In the genomic region with DNA sequence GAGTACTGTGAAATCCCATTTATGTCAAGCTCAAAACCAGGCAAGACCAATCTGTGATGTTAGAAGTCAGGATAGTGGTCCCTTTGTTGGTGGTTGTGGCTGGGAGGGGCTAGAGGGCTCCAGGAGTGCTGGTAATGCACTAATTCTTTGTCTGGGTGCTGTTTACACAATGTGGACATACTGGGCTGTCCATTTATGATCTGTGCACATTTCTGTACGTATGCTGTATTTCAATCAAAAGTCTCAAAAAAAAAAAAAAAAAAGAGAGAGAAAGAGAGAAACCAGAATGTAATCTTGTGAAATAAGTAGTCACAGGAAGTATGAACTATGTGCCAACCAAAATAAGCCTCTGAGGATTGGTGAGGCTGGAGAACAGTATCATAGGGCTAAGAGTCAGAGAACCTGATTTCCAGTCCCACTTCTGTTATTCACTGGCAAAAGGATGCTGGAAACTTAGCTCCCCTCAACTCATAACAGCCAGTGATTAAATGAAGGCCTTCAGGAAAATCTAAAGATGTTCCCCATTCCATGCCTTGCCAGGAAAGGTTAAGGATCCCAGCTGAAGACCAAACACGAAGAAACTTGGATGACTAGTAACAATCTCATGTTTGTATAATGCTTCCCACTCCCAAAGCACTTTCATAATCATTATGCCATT, we compare ENCODE assay signal across 8 cellular contexts. TPM values are rescaled to one million over a fixed set of nuclear protein-coding genes. Genes with fewer than 3 reads are reported as not detected.
A peak's percentile ranks its signal among the peaks of the same experiment; 100 is the strongest.
DNase-seq lines count a peak whose midpoint lies in the region; ATAC-seq and TF ChIP-seq lines count a peak whose summit lies in the region.

No MANE protein-coding gene starts in this region.

- ATAC-seq in activated CD4-positive, alpha-beta T cell treated with anti-CD3 and anti-CD28 coated beads for 36 hours = peak; percentile 30
- no peak for ATAC-seq in GM19324 (IDR thresholded peaks at IDR 0.05; ENCODE audit: low FRiP score, unreplicated experiment)

- TF ChIP-seq CTCF in transverse colon (IDR thresholded peaks at IDR 0.05) = no peak

- no peak overlapping the region for H3K4me3 Mint-ChIP-seq in activated CD4-positive, alpha-beta T cell treated with anti-CD3 and anti-CD28 coated beads for 36 hours

- in situ Hi-C loops in transverse colon (cut with MboI; ENCODE audit: low pct_ligation_motif_present in 1 of 4, low pct_unique_long_range_greater_than_20kb in 1 of 4, low sequenced_read_pairs in 3 of 4) = loop anchor here (5.0 to 25.0 kb wide), 4 partner anchors 66 to 309 kb away; a partner anchor contains a TSS

- CTCF ChIA-PET in activated CD4-positive, alpha-beta T cell treated with anti-CD3 and anti-CD28 coated beads for 36 hours (lab: Charles Lee) = interaction anchor here (0.6 to 4.4 kb wide), 7 partner anchors 11 to 418 kb away, joined by 3 to 15 read pairs (median 4); no protein-coding TSS in a partner anchor

- no peak for DNase-seq in activated CD4-positive, alpha-beta T cell treated with anti-CD3 and anti-CD28 coated beads for 36 hours
- DNase-seq in activated CD4-positive, alpha-beta T cell treated with anti-CD3 and anti-CD28 coated beads, Interleukin-2, amount 50 U/mL, for 48 hours = no peak
- DNase-seq in amniotic epithelial cell (ENCODE audit: low read depth) = peak; percentile 84
- DNase-seq in kidney tubule cell (ENCODE audit: low spot score) = peak; percentile 35
- no peak for DNase-seq in transverse colon
- DNase-seq in occipital lobe (lab: John Stamatoyannopoulos, UW) = no peak
- DNase-seq in NCI-H2227 treated with DMSO at 0.1 percent for 48 hours (lab: John Stamatoyannopoulos, UW) = no peak

- TF ChIP-seq EP300 in transverse colon (IDR thresholded peaks at IDR 0.05; ENCODE audit: low read depth) = no peak

- H3K36me3 Mint-ChIP-seq in activated CD4-positive, alpha-beta T cell treated with anti-CD3 and anti-CD28 coated beads for 36 hours (ENCODE audit: low read depth) = no peaks in the 10 kb centered on the region

- no peaks in the 10 kb centered on the region for H3K27me3 ChIP-seq in transverse colon

- peak overlapping the region; percentile 68 to 78 (median 73) for H3K27ac ChIP-seq in transverse colon

- H3K4me1 Mint-ChIP-seq in activated CD4-positive, alpha-beta T cell treated with anti-CD3 and anti-CD28 coated beads for 36 hours = peaks cover 16% of the 10 kb centered on the region

- peaks cover 4% of the 10 kb centered on the region for H3K27me3 Mint-ChIP-seq in activated CD4-positive, alpha-beta T cell treated with anti-CD3 and anti-CD28 coated beads for 36 hours

- 44 to 60% methylated on average over 1 to 2 of the region's 2 CpGs for WGBS in transverse colon (ENCODE audit: low coverage in 1 of 2), 2 donors

- no peak overlapping the region for H3K27ac Mint-ChIP-seq in activated CD4-positive, alpha-beta T cell treated with anti-CD3 and anti-CD28 coated beads for 36 hours

- H3K36me3 ChIP-seq in transverse colon = no peaks in the 10 kb centered on the region

- TF ChIP-seq POLR2A in transverse colon (IDR thresholded peaks at IDR 0.05) = no peak

- no peak overlapping the region for H3K4me3 ChIP-seq in transverse colon

- H3K9me3 Mint-ChIP-seq in activated CD4-positive, alpha-beta T cell treated with anti-CD3 and anti-CD28 coated beads for 36 hours (ENCODE audit: low read depth) = no peaks in the 10 kb centered on the region

- no peaks in the 10 kb centered on the region for H3K9me3 ChIP-seq in transverse colon

- POLR2A ChIA-PET in activated CD4-positive, alpha-beta T cell treated with anti-CD3 and anti-CD28 coated beads for 36 hours (lab: Charles Lee) = no interaction called here

- intact Hi-C loops in activated CD4-positive, alpha-beta T cell treated with anti-CD3 and anti-CD28 coated beads for 36 hours (cut with DNase I, micrococcal nuclease) = loop anchor here in 1 of 2 experiments (5.0 kb wide), 1 partner anchor 179 kb away; no protein-coding TSS in a partner anchor
- intact Hi-C loops in transverse colon (cut with DNase I; ENCODE audit: low total_unique reads) = loop anchor here (2.0 kb wide), 1 partner anchor 180 kb away; no protein-coding TSS in a partner anchor

- H3K4me1 ChIP-seq in transverse colon = peaks cover 8 to 32% (median 23%) of the 10 kb centered on the region in 4 donors

RNA-seq across cellular contexts. Expression of a gene that starts 19.6 kb away (rescaled TPM):
- total RNA-seq in activated CD4-positive, alpha-beta T cell treated with anti-CD3 and anti-CD28 coated beads for 36 hours = 1 to 10 TPM; 3.5 to 3.6 TPM
- total RNA-seq in transverse colon = 10 to 100 TPM in 2 of 4 donors, 1 to 10 TPM in 2; 8.4 to 15.4 (median 11.7) TPM
- total RNA-seq in occipital lobe = 1.6 TPM

Comparison
In these comparisons a context has a peak if more than half of its experiments do, and no peak if none do; other contexts are left out.
1. DNase-seq: peak in amniotic epithelial cell (single experiment) and kidney tubule cell (single experiment); none in activated CD4-positive, alpha-beta T cell treated with anti-CD3 and anti-CD28 coated beads for 36 hours (single experiment), activated CD4-positive, alpha-beta T cell treated with anti-CD3 and anti-CD28 coated beads, Interleukin-2, amount 50 U/mL, for 48 hours (0 of 2), transverse colon (single experiment), occipital lobe (single experiment) and NCI-H2227 treated with DMSO at 0.1 percent for 48 hours (single experiment).